Comparison of ENCODE assay signal across 10 cellular contexts in the genomic region with DNA sequence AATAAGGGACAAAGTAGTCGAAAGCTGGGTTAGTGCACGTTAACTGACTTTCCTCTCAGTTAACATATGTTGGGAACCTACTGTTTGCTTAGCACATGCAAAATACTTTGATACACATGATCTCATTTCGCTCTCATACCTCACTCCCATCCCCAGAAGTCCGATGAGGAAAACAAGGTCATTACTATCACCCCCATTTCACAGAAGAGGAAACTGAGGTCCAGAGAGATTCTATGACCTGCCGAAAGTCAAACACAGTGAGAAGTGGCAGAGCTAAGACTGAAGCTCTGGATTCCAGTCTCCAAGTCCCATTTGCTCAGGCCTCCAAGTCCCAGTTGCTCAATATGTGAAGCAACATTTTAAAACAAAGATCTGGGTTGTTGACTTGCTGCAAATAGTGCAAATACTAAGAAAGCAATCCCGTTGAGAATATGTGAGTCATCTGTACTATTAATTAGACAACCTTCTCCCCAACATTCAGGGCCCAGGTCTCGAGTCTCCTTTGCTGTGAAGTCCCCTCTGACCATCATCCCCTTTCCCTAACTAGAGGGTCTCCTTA.
DNase-seq lines count a peak whose midpoint lies in the region; ATAC-seq, FAIRE-seq and TF ChIP-seq lines count a peak whose summit lies in the region.
"Had no signal": no experiment of that assay in that cellular context is flagged by ENCODE, and none has a peak within 500 bp of the region (broad histone marks: within the 10 kb centered on the region; RNA-seq: fewer than 3 reads in every experiment).

No MANE protein-coding gene starts in this region.

- no peak for TF ChIP-seq POLR2A in heart left ventricle (IDR thresholded peaks at IDR 0.05)

- no peaks in the 10 kb centered on the region for H3K27me3 ChIP-seq in heart left ventricle

- no peak for FAIRE-seq in kidney (lab: Jason Lieb, UNC)

- H3K36me3 Mint-ChIP-seq in activated CD4-positive, alpha-beta T cell treated with anti-CD3 and anti-CD28 coated beads, Interleukin-2, amount 10 ng/mL, durations not matched to agents 24 days and 14 days (ENCODE audit: low read depth) = peaks cover 5% of the 10 kb centered on the region
- peaks cover 6% of the 10 kb centered on the region for H3K36me3 Mint-ChIP-seq in activated naive CD8-positive, alpha-beta T cell treated with anti-CD3 and anti-CD28 coated beads, Interleukin-2, amount 50 U/mL, for 24 hours (ENCODE audit: low read depth)

- intact Hi-C loops in activated CD4-positive, alpha-beta T cell treated with anti-CD3 and anti-CD28 coated beads, Interleukin-2, amount 10 ng/mL, durations not matched to agents 24 days and 14 days (cut with micrococcal nuclease) = no loop called here
- intact Hi-C loops in heart left ventricle (cut with DNase I) (no loop called here), posterior vena cava (cut with DNase I) (no loop called here), kidney (cut with DNase I) (no loop called here)

- H3K4me1 Mint-ChIP-seq in activated CD4-positive, alpha-beta T cell treated with anti-CD3 and anti-CD28 coated beads, Interleukin-2, amount 10 ng/mL, durations not matched to agents 24 days and 14 days = peaks cover 12% of the 10 kb centered on the region
- H3K4me1 Mint-ChIP-seq in activated naive CD8-positive, alpha-beta T cell treated with anti-CD3 and anti-CD28 coated beads, Interleukin-2, amount 50 U/mL, for 24 hours = peaks cover 16% of the 10 kb centered on the region

- 74 to 83% (median 78%) methylated on average over 7 of the region's 7 CpGs for WGBS in heart left ventricle, 4 donors

- peaks cover 0 to 21% (median 0%) of the 10 kb centered on the region in 12 donors for H3K4me1 ChIP-seq in heart left ventricle
- H3K4me1 ChIP-seq in kidney (ENCODE audit: control insufficient read depth in 1 of 2, insufficient read depth in 1 of 2, low read depth in 1 of 2, low read length in 2 of 2) = no peaks in the 10 kb centered on the region

- no peak for DNase-seq in activated CD4-positive, alpha-beta T cell treated with anti-CD3 and anti-CD28 coated beads, Interleukin-2, amount 10 ng/mL, durations not matched to agents 24 days and 14 days
- DNase-seq in activated CD4-positive, alpha-beta T cell treated with anti-CD3 and anti-CD28 coated beads for 4 hours = no peak
- no peak for DNase-seq in activated naive CD8-positive, alpha-beta T cell treated with anti-CD3 and anti-CD28 coated beads, Interleukin-2, amount 50 U/mL, for 24 hours
- DNase-seq in heart left ventricle (no peak), stromal cell of bone marrow (ENCODE audit: low read depth) (peak; percentile 88), posterior vena cava (ENCODE audit: low spot score) (no peak), kidney (no peak)
- DNase-seq: NCI-H2081 treated with DMSO at 0.1 percent for 48 hours, retina had no signal

- H3K27ac ChIP-seq in heart left ventricle = peak overlapping the region in 6 of 12 donors; percentile 24 to 60 (median 44)
- H3K27ac ChIP-seq in kidney (ENCODE audit: low read depth in 2 of 2, low read length in 2 of 2) = no peak overlapping the region

- no peaks in the 10 kb centered on the region for H3K9me3 ChIP-seq in heart left ventricle
- H3K9me3 ChIP-seq in kidney (ENCODE audit: control insufficient read depth in 1 of 2, low read length in 2 of 2) = no peaks in the 10 kb centered on the region

- H3K27ac Mint-ChIP-seq in activated CD4-positive, alpha-beta T cell treated with anti-CD3 and anti-CD28 coated beads, Interleukin-2, amount 10 ng/mL, durations not matched to agents 24 days and 14 days = peak overlapping the region; percentile 54
- H3K27ac Mint-ChIP-seq in activated naive CD8-positive, alpha-beta T cell treated with anti-CD3 and anti-CD28 coated beads, Interleukin-2, amount 50 U/mL, for 24 hours = peak overlapping the region; percentile 76

- H3K9me3 Mint-ChIP-seq in activated CD4-positive, alpha-beta T cell treated with anti-CD3 and anti-CD28 coated beads, Interleukin-2, amount 10 ng/mL, durations not matched to agents 24 days and 14 days = no peaks in the 10 kb centered on the region
- H3K9me3 Mint-ChIP-seq in activated naive CD8-positive, alpha-beta T cell treated with anti-CD3 and anti-CD28 coated beads, Interleukin-2, amount 50 U/mL, for 24 hours = peaks cover 8% of the 10 kb centered on the region

- peak; percentile 9 for ATAC-seq in activated naive CD8-positive, alpha-beta T cell treated with anti-CD3 and anti-CD28 coated beads, Interleukin-2, amount 50 U/mL, for 24 hours
- peak; percentile 52 to 81 (median 74) for ATAC-seq in heart left ventricle
- ATAC-seq in GM19351 (IDR thresholded peaks at IDR 0.05; ENCODE audit: unreplicated experiment) = no peak

- no peak overlapping the region for H3K4me3 ChIP-seq in heart left ventricle
- H3K4me3 ChIP-seq in kidney (ENCODE audit: low read length in 2 of 2) = no peak overlapping the region

- TF ChIP-seq CTCF in heart left ventricle (IDR thresholded peaks at IDR 0.05) (no peak), kidney (IDR thresholded peaks at IDR 0.05; ENCODE audit: borderline replicate concordance, extremely low read depth, insufficient read depth) (no peak)

- no peaks in the 10 kb centered on the region for H3K36me3 ChIP-seq in heart left ventricle
- H3K36me3 ChIP-seq in kidney (ENCODE audit: control insufficient read depth in 1 of 2, insufficient read depth in 2 of 2, low read length in 2 of 2) = no peaks in the 10 kb centered on the region

- H3K9ac ChIP-seq in kidney (ENCODE audit: low read length in 2 of 2) = no peak overlapping the region

- H3K4me3 Mint-ChIP-seq in activated CD4-positive, alpha-beta T cell treated with anti-CD3 and anti-CD28 coated beads, Interleukin-2, amount 10 ng/mL, durations not matched to agents 24 days and 14 days = no peak overlapping the region
- no peak overlapping the region for H3K4me3 Mint-ChIP-seq in activated naive CD8-positive, alpha-beta T cell treated with anti-CD3 and anti-CD28 coated beads, Interleukin-2, amount 50 U/mL, for 24 hours

- H3K27me3 Mint-ChIP-seq in activated CD4-positive, alpha-beta T cell treated with anti-CD3 and anti-CD28 coated beads, Interleukin-2, amount 10 ng/mL, durations not matched to agents 24 days and 14 days = no peaks in the 10 kb centered on the region
- H3K27me3 Mint-ChIP-seq in activated naive CD8-positive, alpha-beta T cell treated with anti-CD3 and anti-CD28 coated beads, Interleukin-2, amount 50 U/mL, for 24 hours = no peaks in the 10 kb centered on the region
